ENCODE assay signal across 17 cellular contexts in the genomic region with DNA sequence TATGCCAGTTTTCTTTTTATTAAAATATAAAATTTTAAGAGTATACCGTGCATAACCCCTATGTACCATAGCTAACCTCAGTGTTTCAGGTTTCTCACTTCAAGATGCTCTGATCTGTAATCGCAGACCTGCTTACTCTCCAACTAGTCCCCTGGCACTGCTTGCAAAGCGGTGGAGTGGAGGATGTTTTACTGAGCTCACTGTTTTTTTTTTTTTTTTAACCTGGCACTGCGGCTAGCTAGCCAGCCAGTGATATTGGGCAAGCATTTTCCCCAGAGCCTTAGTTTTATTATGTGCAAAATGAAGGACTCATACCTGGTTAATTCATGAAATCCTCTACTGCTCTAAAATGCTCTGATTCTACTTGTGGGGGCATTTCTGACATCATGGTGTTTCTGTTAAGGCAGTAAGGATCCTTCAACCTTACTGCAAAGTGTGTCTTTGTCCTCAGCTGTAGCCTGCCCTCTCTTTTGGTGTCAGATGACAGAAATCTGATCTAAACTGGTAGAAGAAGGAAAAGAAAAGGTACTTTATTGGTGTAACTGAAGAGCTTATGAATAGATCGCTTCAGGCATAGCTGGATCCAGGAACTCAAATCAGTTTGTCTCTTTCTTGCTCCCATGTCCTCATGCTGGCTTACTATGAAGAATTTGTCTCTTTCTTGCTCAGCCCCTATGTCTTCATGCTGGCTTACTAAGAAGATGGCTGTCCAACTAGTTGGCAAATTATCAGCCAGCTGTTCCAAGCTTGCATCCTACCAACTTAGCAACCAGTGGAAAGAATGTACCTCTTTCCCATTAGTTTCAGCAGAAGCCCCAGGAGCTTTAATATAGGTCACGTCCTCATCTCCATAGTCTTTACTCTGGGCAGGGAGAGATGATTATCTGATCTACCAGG. TPM values are rescaled to one million over a fixed set of nuclear protein-coding genes. Genes with fewer than 3 reads are reported as not detected.
A peak's percentile ranks its signal among the peaks of the same experiment; 100 is the strongest.
DNase-seq lines count a peak whose midpoint lies in the region; ATAC-seq and TF ChIP-seq lines count a peak whose summit lies in the region.
"Had no signal": no experiment of that assay in that cellular context is flagged by ENCODE, and none has a peak within 500 bp of the region (broad histone marks: within the 10 kb centered on the region; RNA-seq: fewer than 3 reads in every experiment).

No MANE protein-coding gene starts in this region.

- no peak overlapping the region for H3K4me3 ChIP-seq in CD8-positive, alpha-beta T cell (ENCODE audit: low read depth, low read length)
- H3K4me3 ChIP-seq in mammary epithelial cell (replicated peaks in 1 of 3; ENCODE audit: insufficient read depth in 1 of 3, low read depth in 2 of 3, low read length in 3 of 3), result no peak overlapping the region
- H3K4me3 ChIP-seq: cardiac muscle cell, heart left ventricle, transverse colon had no signal

- CTCF ChIA-PET in CD8-positive, alpha-beta T cell (lab: Charles Lee), result no interaction called here
- CTCF ChIA-PET in mammary epithelial cell (lab: Charles Lee; ENCODE audit: low non-redundant PET), result no interaction called here

- no peak overlapping the region for H3K27ac ChIP-seq in CD8-positive, alpha-beta T cell (ENCODE audit: low read depth, low read length)
- H3K27ac ChIP-seq in mammary epithelial cell (ENCODE audit: insufficient read depth, low read depth, low read length), result peak overlapping the region; percentile 34
- H3K27ac ChIP-seq: cardiac muscle cell, heart left ventricle, transverse colon had no signal

- BruUV-seq in mammary epithelial cell (replicated peaks; lab: Mats Ljungman, UMichigan), result no TSS peak

- TF ChIP-seq CTCF in CD8-positive, alpha-beta T cell (IDR thresholded peaks at IDR 0.05), result no peak
- TF ChIP-seq CTCF in mammary epithelial cell (conservative IDR thresholded peaks at IDR 0.05 in 1 of 2, IDR thresholded peaks at IDR 0.05 in 1 of 2; ENCODE audit: extremely low read depth in 1 of 2, insufficient read depth in 1 of 2, low read depth in 1 of 2, low read length in 2 of 2), result no peak

- WGBS in mammary epithelial cell (ENCODE audit: low coverage, missing lambda C conversion rate), result 97% methylated on average over 6 of the region's 6 CpGs

- H3K4me1 Mint-ChIP-seq in CD8-positive, alpha-beta T cell (ENCODE audit: low read depth), result no peaks in the 10 kb centered on the region
- H3K4me1 Mint-ChIP-seq: endodermal cell had no signal

- H3K4me2 ChIP-seq in mammary epithelial cell (ENCODE audit: insufficient read depth, low read depth, low read length), result peak overlapping the region; percentile 60

- H3K27ac Mint-ChIP-seq in CD8-positive, alpha-beta T cell, result peak overlapping the region; percentile 14
- H3K27ac Mint-ChIP-seq: activated CD8-positive, alpha-beta memory T cell treated with anti-CD3 and anti-CD28 coated beads, Interleukin-2, amount 10 ng/mL, durations not matched to agents 7 days and 5 days; CD4-positive, alpha-beta T cell; endodermal cell; progenitor cell of endocrine pancreas; T-helper 1 cell treated with Interleukin-12 subunit alpha and Interleukin-12 subunit beta and Interleukin-4 antibody, amounts not matched to agents 30 μg/mL and 1 μg/mL, for 36 hours had no signal

- H2AFZ ChIP-seq in mammary epithelial cell (ENCODE audit: low read depth, low read length), result peak overlapping the region; percentile 22

- dilution Hi-C loops in mammary epithelial cell (cut with HindIII; ENCODE audit: low sequenced_read_pairs), result no loop called here

- no peaks in the 10 kb centered on the region for H4K20me1 ChIP-seq in mammary epithelial cell (ENCODE audit: insufficient read depth, low read length)

- H3K4me3 Mint-ChIP-seq in CD8-positive, alpha-beta T cell, result no peak overlapping the region
- H3K4me3 Mint-ChIP-seq: activated CD8-positive, alpha-beta memory T cell treated with anti-CD3 and anti-CD28 coated beads, Interleukin-2, amount 10 ng/mL, durations not matched to agents 7 days and 5 days; CD4-positive, alpha-beta T cell; endodermal cell; T-helper 1 cell treated with Interleukin-12 subunit alpha and Interleukin-12 subunit beta and Interleukin-4 antibody, amounts not matched to agents 30 μg/mL and 1 μg/mL, for 36 hours had no signal

- POLR2A ChIA-PET in CD8-positive, alpha-beta T cell (lab: Charles Lee), result no interaction called here

- H3K4me1 ChIP-seq in CD8-positive, alpha-beta T cell (ENCODE audit: insufficient read depth, low read length), result no peaks in the 10 kb centered on the region
- H3K4me1 ChIP-seq in mammary epithelial cell (ENCODE audit: insufficient read depth, low read length), result peaks cover 27% of the 10 kb centered on the region
- H3K4me1 ChIP-seq: heart left ventricle, transverse colon had no signal

- H3K9me3 ChIP-seq in CD8-positive, alpha-beta T cell (ENCODE audit: low read length), result no peaks in the 10 kb centered on the region
- H3K9me3 ChIP-seq in mammary epithelial cell (replicated peaks; ENCODE audit: insufficient read depth, low read length), result no peaks in the 10 kb centered on the region
- H3K9me3 ChIP-seq: heart left ventricle, transverse colon had no signal

- no peaks in the 10 kb centered on the region for H3K9me3 Mint-ChIP-seq in CD8-positive, alpha-beta T cell
- H3K9me3 Mint-ChIP-seq: CD4-positive, alpha-beta T cell; endodermal cell; T-helper 1 cell treated with Interleukin-12 subunit alpha and Interleukin-12 subunit beta and Interleukin-4 antibody, amounts not matched to agents 30 μg/mL and 1 μg/mL, for 36 hours had no signal

- H3K36me3 Mint-ChIP-seq in CD8-positive, alpha-beta T cell, result peaks cover 95% of the 10 kb centered on the region

- ATAC-seq in CD8-positive, alpha-beta T cell, result no peak
- no peak for ATAC-seq in esophagus mucosa
- ATAC-seq: activated CD8-positive, alpha-beta memory T cell treated with anti-CD3 and anti-CD28 coated beads, Interleukin-2, amount 10 ng/mL, durations not matched to agents 7 days and 5 days had no signal

- H3K27me3 Mint-ChIP-seq in CD8-positive, alpha-beta T cell (ENCODE audit: low read depth), result no peaks in the 10 kb centered on the region
- H3K27me3 Mint-ChIP-seq: activated CD8-positive, alpha-beta memory T cell treated with anti-CD3 and anti-CD28 coated beads, Interleukin-2, amount 10 ng/mL, durations not matched to agents 7 days and 5 days; CD4-positive, alpha-beta T cell had no signal

- H3K27me3 ChIP-seq in CD8-positive, alpha-beta T cell (ENCODE audit: insufficient read depth, low read length), result no peaks in the 10 kb centered on the region
- no peaks in the 10 kb centered on the region for H3K27me3 ChIP-seq in mammary epithelial cell (ENCODE audit: insufficient read depth, low read length)
- H3K27me3 ChIP-seq: heart left ventricle, transverse colon had no signal

- DNase-seq in CD8-positive, alpha-beta T cell, result no peak
- DNase-seq in M059J (ENCODE audit: low read depth) (peak; percentile 85), mammary epithelial cell (peak; percentile 2), myocyte (ENCODE audit: low read depth) (peak; percentile 64), NK-92 (lab: John Stamatoyannopoulos, UW; ENCODE audit: unreplicated experiment) (no peak), epidermal melanocyte (ENCODE audit: insufficient read length, low spot score) (no peak), midbrain (lab: John Stamatoyannopoulos, UW) (no peak)
- DNase-seq: activated CD8-positive, alpha-beta memory T cell treated with anti-CD3 and anti-CD28 coated beads, Interleukin-2, amount 10 ng/mL, durations not matched to agents 7 days and 5 days; CD4-positive, alpha-beta T cell; endodermal cell; GDM1; transverse colon had no signal

- H3K36me3 ChIP-seq in CD8-positive, alpha-beta T cell (ENCODE audit: insufficient read depth, low read length), result peaks cover 58% of the 10 kb centered on the region
- no peaks in the 10 kb centered on the region for H3K36me3 ChIP-seq in mammary epithelial cell (ENCODE audit: insufficient read depth, low read length)
- H3K36me3 ChIP-seq: cardiac muscle cell, transverse colon had no signal

- no peaks in the 10 kb centered on the region for H3K79me2 ChIP-seq in mammary epithelial cell (ENCODE audit: insufficient read depth, low read length)

- H3K9ac ChIP-seq in mammary epithelial cell (ENCODE audit: insufficient read depth, low read length), result no peak overlapping the region

- in situ Hi-C loops in mammary epithelial cell (cut with MboI; ENCODE audit: low sequenced_read_pairs in 2 of 2), result no loop called here

- intact Hi-C loops in CD8-positive, alpha-beta T cell (cut with DNase I, micrococcal nuclease), result no loop called here
- intact Hi-C loops in mammary epithelial cell (cut with micrococcal nuclease), result loop anchor here (2.0 kb wide), 1 partner anchor 520 kb away; no protein-coding TSS in a partner anchor

RNA-seq across cellular contexts. Expression of a gene that starts 59.8 kb away (rescaled TPM):
- 100 to 1,000 TPM; 194 to 197 TPM for total RNA-seq in CD8-positive, alpha-beta T cell
- total RNA-seq in M059J (2014; rRNA removed; shearing (Covaris generic)), result 45.9 and 47.7 TPM in 2 replicates
- total RNA-seq in mammary epithelial cell, result under 1 TPM; 0.17 to 0.78 TPM
- polyA plus RNA-seq in mammary epithelial cell, result 0.29 TPM
- polyA minus RNA-seq in mammary epithelial cell, result not detected
- 0.08 TPM in 1 of 2 replicates, not detected in the other for total RNA-seq in myocyte
- polyA plus RNA-seq in myocyte (2012), result 0.55 TPM
- total RNA-seq in esophagus mucosa, result 2.2 TPM
- total RNA-seq: progenitor cell of endocrine pancreas had no signal

Comparison
In these comparisons a context has a peak if more than half of its experiments do, and no peak if none do; other contexts are left out.
1. DNase-seq: peak in M059J (single experiment), mammary epithelial cell (single experiment) and myocyte (single experiment); none in CD8-positive, alpha-beta T cell (0 of 7), NK-92 (single experiment), epidermal melanocyte (single experiment) and midbrain (single experiment).
2. RNA of a gene that starts 59.8 kb away (total RNA-seq): 194 to 197 TPM in CD8-positive, alpha-beta T cell and 45.9 to 47.7 TPM in M059J; 2.2 TPM in esophagus mucosa (single experiment), 0.17 to 0.78 TPM in mammary epithelial cell and 0.08 TPM in myocyte; every median in the first group is over 10 times any median in the second.